Comparison of ENCODE assay signal across 27 cellular contexts in genomic region chr22:42770941-42771647, GRCh38. TPM values are rescaled to one million over a fixed set of nuclear protein-coding genes. Genes with fewer than 3 reads are reported as not detected.
DNase-seq lines count a peak whose midpoint lies in the region; ATAC-seq and TF ChIP-seq lines count a peak whose summit lies in the region.
"Had no signal": no experiment of that assay in that cellular context is flagged by ENCODE, and none has a peak within 500 bp of the region (broad histone marks: within the 10 kb centered on the region; RNA-seq: fewer than 3 reads in every experiment).

No MANE protein-coding gene starts in this region.

- intact Hi-C loops in thyroid gland (cut with DNase I): loop anchor here (10.0 kb wide), 1 partner anchor 106 kb away; no protein-coding TSS in a partner anchor

- no peak for ATAC-seq in HG02610 (IDR thresholded peaks at IDR 0.05; ENCODE audit: unreplicated experiment)
- ATAC-seq: activated CD4-positive, alpha-beta T cell treated with anti-CD3 and anti-CD28 coated beads for 36 hours; foreskin keratinocyte; T-helper 17 cell had no signal

- no peaks in the 10 kb centered on the region for H3K36me3 ChIP-seq in DOHH2 (ENCODE audit: control insufficient read depth, low read length)
- H3K36me3 ChIP-seq in Karpas-422 (ENCODE audit: insufficient read depth, low read length): no peaks in the 10 kb centered on the region
- H3K36me3 ChIP-seq in hepatocyte (replicated peaks; ENCODE audit: insufficient read depth, low read depth): no peaks in the 10 kb centered on the region
- H3K36me3 ChIP-seq in thyroid gland: no peaks in the 10 kb centered on the region
- H3K36me3 ChIP-seq: ascending aorta, cardiac muscle cell, esophagus muscularis mucosa had no signal

- H3K9me3 ChIP-seq in DOHH2 (ENCODE audit: control insufficient read depth, insufficient read depth, low read length) (no peaks in the 10 kb centered on the region), Karpas-422 (ENCODE audit: low read length) (no peaks in the 10 kb centered on the region), hepatocyte (ENCODE audit: low read depth) (no peaks in the 10 kb centered on the region), thyroid gland (no peaks in the 10 kb centered on the region)
- H3K9me3 ChIP-seq: ascending aorta, esophagus muscularis mucosa, SK-N-SH had no signal

- peak overlapping the region; percentile 65 for H3K4me3 ChIP-seq in DOHH2 (ENCODE audit: low read length)
- H3K4me3 ChIP-seq in Karpas-422 (ENCODE audit: low read length): no peak overlapping the region
- no peak overlapping the region for H3K4me3 ChIP-seq in hepatocyte
- H3K4me3 ChIP-seq in thyroid gland (replicated peaks in 1 of 3): no peak overlapping the region
- H3K4me3 ChIP-seq: cardiac muscle cell, skin epidermis had no signal

- 86% methylated on average over 15 of the region's 15 CpGs for WGBS in hepatocyte (ENCODE audit: low lambda C conversion rate, missing lambda C conversion rate)
- 59 to 66% methylated on average over 15 of the region's 15 CpGs for WGBS in thyroid gland, 2 donors

- DNase-seq in Karpas-422 (peak; percentile 27), hepatocyte (ENCODE audit: low spot score) (peak; percentile 2), thyroid gland (peak; percentile 64 to 69), hippocampal formation (lab: John Stamatoyannopoulos, UW) (no peak), NCI-H1417 treated with DMSO at 0.1 percent for 48 hours (lab: John Stamatoyannopoulos, UW) (no peak)
- DNase-seq: activated CD4-positive, alpha-beta T cell treated with anti-CD3 and anti-CD28 coated beads for 36 hours; activated CD8-positive, alpha-beta memory T cell treated with anti-CD3 and anti-CD28 coated beads for 24 hours; activated effector memory CD4-positive, alpha-beta T cell treated with anti-CD3 and anti-CD28 coated beads, Interleukin-2, amount 50 U/mL, for 16 hours; activated naive CD8-positive, alpha-beta T cell treated with anti-CD3 and anti-CD28 coated beads for 36 hours; CD4-positive, alpha-beta memory T cell; DMS153; foreskin keratinocyte; GDM1; KG1; NCI-H1417; NCI-H2081 treated with DMSO at 0.1 percent for 48 hours; NCI-H82; OCI-M1; SK-N-SH; stimulated activated CD4-positive, alpha-beta T cell treated with anti-CD3 and anti-CD28 coated beads, Interleukin-1b, Interleukin-23, amount 100 ng/mL, for 48 hours; T-helper 17 cell had no signal

- H2AFZ ChIP-seq in Karpas-422 (ENCODE audit: low read length): no peak overlapping the region
- H2AFZ ChIP-seq in hepatocyte: no peak overlapping the region

- no peaks in the 10 kb centered on the region for H4K20me1 ChIP-seq in DOHH2 (ENCODE audit: control insufficient read depth, insufficient read depth, low read depth, low read length)
- H4K20me1 ChIP-seq in Karpas-422 (ENCODE audit: insufficient read depth, low read depth, low read length): 0 out of 2 replicates have a peak, but pooled peaks cover 5% of the 10 kb centered on the region
- no peaks in the 10 kb centered on the region for H4K20me1 ChIP-seq in hepatocyte (ENCODE audit: insufficient read depth, poor library complexity, severe bottlenecking)

- H3K4me2 ChIP-seq in DOHH2 (ENCODE audit: low read length) (peak overlapping the region; percentile 78), Karpas-422 (ENCODE audit: low read depth, low read length, poor library complexity, severe bottlenecking) (no peak overlapping the region), hepatocyte (no peak overlapping the region)
- H3K4me2 ChIP-seq: SK-N-SH had no signal

- H3K27ac ChIP-seq in DOHH2 (ENCODE audit: low read depth, low read length): peak overlapping the region; percentile 56
- no peak overlapping the region for H3K27ac ChIP-seq in Karpas-422 (ENCODE audit: low read length)
- no peak overlapping the region for H3K27ac ChIP-seq in hepatocyte
- peak overlapping the region; percentile 3 to 73 (median 17) for H3K27ac ChIP-seq in thyroid gland
- H3K27ac ChIP-seq: ascending aorta, cardiac muscle cell, esophagus muscularis mucosa, foreskin keratinocyte, skin epidermis had no signal

- peak in 1 of 2 donors; percentile 17 for TF ChIP-seq POLR2A in thyroid gland (IDR thresholded peaks at IDR 0.05)

- peaks cover 53% of the 10 kb centered on the region for H3K4me1 ChIP-seq in DOHH2 (ENCODE audit: control insufficient read depth, low read length)
- peaks cover 11% of the 10 kb centered on the region for H3K4me1 ChIP-seq in Karpas-422 (ENCODE audit: low read length)
- peaks cover 8% of the 10 kb centered on the region for H3K4me1 ChIP-seq in hepatocyte (ENCODE audit: insufficient read depth)
- peaks cover 21 to 28% of the 10 kb centered on the region in 2 donors for H3K4me1 ChIP-seq in thyroid gland
- H3K4me1 ChIP-seq: foreskin keratinocyte had no signal

- H3K9me2 ChIP-seq in DOHH2 (replicated peaks; ENCODE audit: control insufficient read depth, low read length) (no peaks in the 10 kb centered on the region), Karpas-422 (replicated peaks; ENCODE audit: insufficient read depth, low read length) (no peaks in the 10 kb centered on the region), hepatocyte (replicated peaks; ENCODE audit: insufficient read depth) (no peaks in the 10 kb centered on the region)
- H3K9me2 ChIP-seq: SK-N-SH had no signal

- TF ChIP-seq CTCF in DOHH2 (IDR thresholded peaks at IDR 0.05; ENCODE audit: low read depth, low read length, poor library complexity, severe bottlenecking): no peak
- TF ChIP-seq CTCF in hepatocyte (IDR thresholded peaks at IDR 0.05; ENCODE audit: poor library complexity): no peak
- TF ChIP-seq CTCF in thyroid gland (IDR thresholded peaks at IDR 0.05): no peak

- H3K27me3 ChIP-seq in DOHH2 (ENCODE audit: control insufficient read depth, low read length) (no peaks in the 10 kb centered on the region), Karpas-422 (ENCODE audit: low read length) (no peaks in the 10 kb centered on the region), hepatocyte (no peaks in the 10 kb centered on the region), thyroid gland (no peaks in the 10 kb centered on the region)
- H3K27me3 ChIP-seq: ascending aorta, cardiac muscle cell, esophagus muscularis mucosa, foreskin keratinocyte had no signal

- H3F3A ChIP-seq in DOHH2 (ENCODE audit: control insufficient read depth, insufficient read depth): peaks cover 12% of the 10 kb centered on the region

- no peak overlapping the region for H3K9ac ChIP-seq in Karpas-422 (ENCODE audit: low read length)
- H3K9ac ChIP-seq: SK-N-SH had no signal

- no peaks in the 10 kb centered on the region for H3K79me2 ChIP-seq in DOHH2 (ENCODE audit: control insufficient read depth, low read length)
- H3K79me2 ChIP-seq in Karpas-422 (ENCODE audit: low read length): no peaks in the 10 kb centered on the region
- no peaks in the 10 kb centered on the region for H3K79me2 ChIP-seq in hepatocyte

RNA-seq across cellular contexts. Expression of gene A4GALT, which starts 50.4 kb away (rescaled TPM):
- not detected in 2 replicates for total RNA-seq in Karpas-422 (2014; rRNA removed; shearing (Covaris generic); ENCODE audit: low replicate concordance)
- 3.3 and 4.4 TPM in 2 replicates for total RNA-seq in hepatocyte
- polyA plus RNA-seq in hepatocyte: 2.2 and 5.8 TPM in 2 replicates
- 10 to 100 TPM; 12.6 to 23.9 (median 18.0) TPM for total RNA-seq in thyroid gland
- total RNA-seq: activated CD4-positive, alpha-beta T cell treated with anti-CD3 and anti-CD28 coated beads for 36 hours; T-helper 17 cell had no signal
- polyA plus RNA-seq: CD4-positive, alpha-beta memory T cell had no signal

Comparison
In these comparisons a context has a peak if more than half of its experiments do, and no peak if none do; other contexts are left out.
1. H3K27ac ChIP-seq: peak in DOHH2 (single experiment) and thyroid gland (3 of 3); none in Karpas-422 (single experiment) and hepatocyte (single experiment).
2. DNase-seq: peak in Karpas-422 (single experiment), hepatocyte (single experiment) and thyroid gland (2 of 2); none in hippocampal formation (0 of 2) and NCI-H1417 treated with DMSO at 0.1 percent for 48 hours (single experiment).